Comparison of ENCODE assay signal across 27 cellular contexts in the genomic region with DNA sequence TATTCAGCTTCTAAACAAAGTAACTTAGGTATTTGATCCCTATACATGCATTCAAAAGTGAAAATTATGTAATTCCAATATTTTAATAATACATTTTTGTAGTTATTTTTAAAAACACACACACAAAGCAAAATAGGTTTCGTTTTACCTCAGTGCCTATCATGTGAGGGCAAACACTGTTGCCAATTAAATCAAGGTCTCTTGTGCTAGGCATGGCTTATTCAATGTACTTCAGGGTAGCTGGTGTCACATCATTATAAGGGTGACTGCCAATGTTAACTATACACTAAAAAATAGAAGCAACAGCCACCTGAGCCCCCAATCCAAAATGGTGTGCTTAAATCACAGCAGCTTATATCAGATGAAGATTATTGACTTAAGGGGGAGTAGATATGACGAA.
"Had no signal": no experiment of that assay in that cellular context is flagged by ENCODE, and none has a peak within 500 bp of the region (broad histone marks: within the 10 kb centered on the region; RNA-seq: fewer than 3 reads in every experiment).

No MANE protein-coding gene starts in this region.

- H3K36me3 ChIP-seq: esophagus muscularis mucosa, lower lobe of right lung, neutrophil, right atrium auricular region, thyroid gland, upper lobe of left lung, vagina had no signal

- H3K27ac ChIP-seq: breast epithelium, esophagus muscularis mucosa, foreskin keratinocyte, heart left ventricle, lower lobe of right lung, neutrophil, right atrium auricular region, stomach, thyroid gland, upper lobe of left lung, vagina, VCaP had no signal

- H3K4me3 ChIP-seq: breast epithelium, esophagus muscularis mucosa, heart left ventricle, lower lobe of right lung, mucosa of descending colon, right atrium auricular region, stomach, thyroid gland, upper lobe of left lung, vagina had no signal

- DNase-seq: activated CD4-positive, alpha-beta memory T cell treated with anti-CD3 and anti-CD28 coated beads for 36 hours; activated CD4-positive, alpha-beta T cell treated with anti-CD3 and anti-CD28 coated beads, Interleukin-2, amount 10 ng/mL, durations not matched to agents 24 days and 14 days; activated CD8-positive, alpha-beta memory T cell treated with anti-CD3 and anti-CD28 coated beads, Interleukin-2, amount 50 U/mL, for 48 hours; activated gamma-delta T cell treated with Interleukin-2 at 50 U/mL for 16 hours; activated naive CD4-positive, alpha-beta T cell treated with anti-CD3 and anti-CD28 coated beads, Interleukin-2, amount 50 U/mL, for 16 hours; activated T-cell treated with anti-CD3 and anti-CD28 coated beads, Interleukin-2, amount 50 U/mL, for 24 hours; central memory CD4-positive, alpha-beta T cell; heart left ventricle; hypothalamus; immature natural killer cell; lower lobe of right lung; mesendoderm; mucosa of descending colon; nephron progenitor cell; stimulated activated CD4-positive, alpha-beta T cell treated with anti-CD3 and anti-CD28 coated beads, Interleukin-15, amount 100 ng/mL, for 24 hours; stimulated activated CD4-positive, alpha-beta T cell treated with anti-CD3 and anti-CD28 coated beads, Interleukin-2, amount 100 ng/mL, for 24 hours; stimulated activated naive B cell treated with anti-CD40 and anti-IgM and Interleukin-4, amounts not matched to agents 10 μg/mL and 1 μg/mL and 100 μg/mL, for 72 hours; stomach; thyroid gland; upper lobe of left lung had no signal

- H3K27me3 ChIP-seq: breast epithelium, esophagus muscularis mucosa, foreskin keratinocyte, heart left ventricle, neutrophil, right atrium auricular region, stomach, thyroid gland, upper lobe of left lung, vagina had no signal

- H3K9me3 ChIP-seq: breast epithelium, esophagus muscularis mucosa, lower lobe of right lung, mucosa of descending colon, neutrophil, right atrium auricular region, stomach, thyroid gland, upper lobe of left lung, vagina had no signal

- H3K4me1 ChIP-seq: breast epithelium, esophagus muscularis mucosa, foreskin keratinocyte, lower lobe of right lung, right atrium auricular region, upper lobe of left lung, vagina had no signal
